17 cellular contexts compared by ENCODE assay signal in the genomic region with DNA sequence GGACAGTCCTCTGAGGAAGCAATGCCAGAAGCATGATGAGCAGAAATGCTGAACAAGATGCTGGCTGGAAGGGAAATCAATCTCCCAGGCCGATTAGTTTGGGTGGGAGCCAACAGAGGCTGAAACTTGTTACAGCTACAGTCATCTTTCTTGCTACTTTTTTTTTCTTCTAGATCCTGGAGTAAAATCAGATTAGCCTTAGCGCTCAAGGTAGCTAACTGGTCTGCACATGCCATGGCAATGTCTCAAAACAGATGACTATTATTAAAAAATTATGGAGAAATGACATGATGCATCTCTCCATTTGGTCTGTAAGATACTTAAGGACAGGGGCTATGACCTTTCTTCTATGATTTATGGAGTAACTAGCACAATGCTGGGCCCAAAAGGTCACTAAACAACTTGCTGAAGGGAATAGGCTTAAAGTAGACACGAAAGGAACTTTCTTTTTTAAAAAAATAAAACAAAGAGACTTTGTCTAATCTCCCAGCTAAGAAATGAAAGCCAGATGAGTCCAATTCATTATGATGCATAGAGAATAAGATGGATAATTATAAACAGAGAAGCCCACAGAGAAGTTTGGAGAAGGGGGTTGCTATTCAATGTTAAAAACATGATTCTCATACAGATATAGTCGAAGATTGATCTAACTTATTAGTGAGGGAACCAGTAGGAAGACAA.
A peak's percentile ranks its signal among the peaks of the same experiment; 100 is the strongest.
DNase-seq lines count a peak whose midpoint lies in the region; TF ChIP-seq lines count a peak whose summit lies in the region.
"Had no signal": no experiment of that assay in that cellular context is flagged by ENCODE, and none has a peak within 500 bp of the region (broad histone marks: within the 10 kb centered on the region; RNA-seq: fewer than 3 reads in every experiment).

No MANE protein-coding gene starts in this region.

- DNase-seq in AG09319 (ENCODE audit: extremely low read depth, low read depth) (peak; percentile 75), NCI-H82 (lab: John Stamatoyannopoulos, UW) (peak; percentile 80), NOMO-1 treated with dmso at 0.1 percent for 144 hours (lab: John Stamatoyannopoulos, UW; ENCODE audit: unreplicated experiment) (no peak), OCI-M1 (lab: John Stamatoyannopoulos, UW) (no peak), RKO (ENCODE audit: low spot score) (no peak)
- no peak for DNase-seq in activated naive CD4-positive, alpha-beta T cell treated with anti-CD3 and anti-CD28 coated beads, Interleukin-2, amount 50 U/mL, for 16 hours
- DNase-seq: ACHN; adrenal gland; CD8-positive, alpha-beta memory T cell; EL; KG1; NCI-H1105; NCI-H2171; stimulated activated CD4-positive, alpha-beta T cell treated with anti-CD3 and anti-CD28 coated beads, Interleukin-12 subunit alpha, Interleukin-12 subunit beta, amount 100 ng/mL, for 4 hours; tibial artery had no signal

- no peak for TF ChIP-seq CTCF in AG09319 (IDR thresholded peaks at IDR 0.05; ENCODE audit: low read depth, low read length)

- no peaks in the 10 kb centered on the region for H3K27me3 ChIP-seq in layer of hippocampus (ENCODE audit: control insufficient read depth, insufficient read depth, low read length)
- H3K27me3 ChIP-seq: adrenal gland, tibial artery had no signal

- H3K27ac ChIP-seq in cingulate gyrus (ENCODE audit: low read depth, low read length), result peak overlapping the region; percentile 76
- H3K27ac ChIP-seq in layer of hippocampus (ENCODE audit: low read depth, low read length), result peak overlapping the region; percentile 71
- H3K27ac ChIP-seq: adrenal gland, tibial artery had no signal

Comparison
In these comparisons a context has a peak if more than half of its experiments do, and no peak if none do; other contexts are left out.
1. DNase-seq: peak in AG09319 (single experiment) and NCI-H82 (single experiment); none in activated naive CD4-positive, alpha-beta T cell treated with anti-CD3 and anti-CD28 coated beads, Interleukin-2, amount 50 U/mL, for 16 hours (single experiment), NOMO-1 treated with dmso at 0.1 percent for 144 hours (single experiment), OCI-M1 (single experiment) and RKO (single experiment).